Comparison of ENCODE assay signal across 8 cellular contexts in the genomic region with DNA sequence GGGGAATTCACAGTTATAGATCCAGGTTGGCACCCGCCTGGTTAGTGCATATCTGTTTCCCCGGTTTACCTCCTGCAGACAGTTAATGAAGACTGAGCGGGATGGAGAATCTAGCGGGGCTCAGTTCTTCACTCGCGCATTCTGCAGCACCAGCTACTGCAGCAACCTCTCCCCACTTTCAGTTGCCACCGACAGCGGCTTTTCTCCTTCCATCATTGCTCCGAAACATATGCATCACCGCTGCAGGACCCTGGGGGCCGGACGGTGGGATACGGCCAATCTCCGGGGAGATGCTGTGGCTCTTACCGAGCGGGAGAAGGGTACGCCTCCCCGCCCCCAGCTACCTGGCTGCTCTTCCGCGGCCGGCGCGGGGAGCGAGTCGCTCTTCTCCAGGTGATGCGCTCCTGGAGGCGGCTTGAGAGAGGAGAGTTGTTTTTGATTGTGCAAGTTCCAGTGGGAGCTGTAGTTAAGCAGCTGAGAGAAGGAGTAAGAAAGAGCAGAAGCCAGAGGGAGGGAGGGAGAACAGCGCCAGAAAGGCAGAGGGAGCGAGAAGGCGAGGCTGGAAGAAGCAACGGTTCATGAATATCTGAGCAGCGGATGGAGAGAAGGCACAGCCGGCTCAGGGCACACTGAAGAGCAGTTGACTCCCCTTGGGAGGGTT. TPM values are rescaled to one million over a fixed set of nuclear protein-coding genes. Genes with fewer than 3 reads are reported as not detected.
DNase-seq lines count a peak whose midpoint lies in the region; ATAC-seq and TF ChIP-seq lines count a peak whose summit lies in the region.

A gene (minus strand): TSS at position 642 of the 661 bp plus-strand sequence. CDS start 652 bp downstream, outside the sequence.

- H3K4me1 ChIP-seq in esophagus (ENCODE audit: control insufficient read depth in 2 of 2, insufficient read depth in 2 of 2, low read length in 1 of 2) (no peaks in the 10 kb centered on the region), stomach (peaks cover 8 to 18% (median 13%) of the 10 kb centered on the region in 4 donors)

- H3K4me3 ChIP-seq in esophagus (ENCODE audit: low read depth in 1 of 2, low read length in 2 of 2) (peak within 1 kb of the TSS; percentile 40 to 55), stomach (peak within 1 kb of the TSS; percentile 45 to 58 (median 49))

- no peaks in the 10 kb centered on the region for H3K9me3 ChIP-seq in esophagus (ENCODE audit: control insufficient read depth in 2 of 2, insufficient read depth in 1 of 2, low read depth in 1 of 2, low read length in 1 of 2)
- no peaks in the 10 kb centered on the region for H3K9me3 ChIP-seq in stomach

- H3K27me3 ChIP-seq in esophagus (ENCODE audit: control insufficient read depth in 1 of 2, insufficient read depth in 2 of 2, low read length in 2 of 2), result no peaks in the 10 kb centered on the region
- peaks cover 0 to 21% (median 7%) of the 10 kb centered on the region in 3 donors for H3K27me3 ChIP-seq in stomach

- 2 to 4% methylated on average over 33 of the region's 33 CpGs for WGBS in esophagus, 2 donors
- WGBS in stomach, 5 donors, result 3% methylated on average over 26 to 33 of the region's 33 CpGs

- ATAC-seq in GM19455 (IDR thresholded peaks at IDR 0.05; ENCODE audit: unreplicated experiment) (no peak), HG02571 (IDR thresholded peaks at IDR 0.05; ENCODE audit: unreplicated experiment) (no peak)

- H3K36me3 ChIP-seq in esophagus (ENCODE audit: control insufficient read depth in 2 of 2, insufficient read depth in 2 of 2, low read length in 1 of 2), result no peaks in the 10 kb centered on the region
- no peaks in the 10 kb centered on the region for H3K36me3 ChIP-seq in stomach

- DNase-seq in DMS 273 treated with DMSO at 0.1 percent for 48 hours (lab: John Stamatoyannopoulos, UW) (peak; percentile 1), LHCN-M2 (ENCODE audit: low read depth) (peak; percentile 17), mesenteric fat pad (ENCODE audit: low spot score) (no peak), stomach (no peak)
- peak; percentile 49 for DNase-seq in activated T-cell treated with anti-CD3 and anti-CD28 coated beads, Interleukin-2, amount 50 U/mL, for 1 hour

- TF ChIP-seq EP300 in stomach (IDR thresholded peaks at IDR 0.05), result no peak

- intact Hi-C loops in stomach (cut with DNase I; ENCODE audit: low total_unique reads), result no loop called here

- H3K27ac ChIP-seq in esophagus (ENCODE audit: low read depth in 2 of 2, low read length in 1 of 2) (no peak within 1 kb of the TSS), stomach (peak within 1 kb of the TSS in 3 of 5 donors; percentile 1 to 37 (median 7))

- TF ChIP-seq POLR2A in stomach (IDR thresholded peaks at IDR 0.05), result no peak

- no peak for TF ChIP-seq CTCF in stomach (IDR thresholded peaks at IDR 0.05)

RNA-seq across cellular contexts. Expression of the gene that starts here (rescaled TPM):
- 11.5 and 14.9 TPM in 2 replicates for total RNA-seq in LHCN-M2 (2014; rRNA removed)
- 25.2 TPM for polyA plus RNA-seq in LHCN-M2 (2012)
- polyA plus RNA-seq in esophagus, result 10 to 100 TPM; 64.7 to 66.4 TPM
- 265 TPM for total RNA-seq in mesenteric fat pad
- 100 to 1,000 TPM; 109 to 347 (median 252) TPM for total RNA-seq in stomach
- polyA plus RNA-seq in stomach, result 100 to 1,000 TPM in 2 of 3 donors, 10 to 100 TPM in 1; 72.3 to 131 (median 111) TPM

Comparison
In these comparisons a context has a peak if more than half of its experiments do, and no peak if none do; other contexts are left out.
1. DNase-seq: peak in DMS 273 treated with DMSO at 0.1 percent for 48 hours (single experiment), LHCN-M2 (single experiment) and activated T-cell treated with anti-CD3 and anti-CD28 coated beads, Interleukin-2, amount 50 U/mL, for 1 hour (single experiment); none in mesenteric fat pad (single experiment) and stomach (single experiment).
2. H3K27ac ChIP-seq: peak in stomach (3 of 5); none in esophagus (0 of 2).